ENCODE assay signal across 1 cellular context in genomic region chr2:197944416-197944815, GRCh38.
TF ChIP-seq lines count a peak whose summit lies in the region.

No MANE protein-coding gene starts in this region.

TF ChIP-seq in endothelial cell of umbilical vein, 7 proteins besides CTCF, POLR2A, EP300 and RAD21 (continued from another document):
- TF ChIP-seq JUN (IDR thresholded peaks at IDR 0.05; ENCODE audit: borderline replicate concordance, insufficient read depth, insufficient read length, low read depth) (no peak), POLR2AphosphoS5 (IDR thresholded peaks at IDR 0.05; ENCODE audit: insufficient read depth, low read depth, low read length) (no peak)
TF ChIP-seq in endothelial cell of umbilical vein: peak in this region for 0.
